In the genomic region with DNA sequence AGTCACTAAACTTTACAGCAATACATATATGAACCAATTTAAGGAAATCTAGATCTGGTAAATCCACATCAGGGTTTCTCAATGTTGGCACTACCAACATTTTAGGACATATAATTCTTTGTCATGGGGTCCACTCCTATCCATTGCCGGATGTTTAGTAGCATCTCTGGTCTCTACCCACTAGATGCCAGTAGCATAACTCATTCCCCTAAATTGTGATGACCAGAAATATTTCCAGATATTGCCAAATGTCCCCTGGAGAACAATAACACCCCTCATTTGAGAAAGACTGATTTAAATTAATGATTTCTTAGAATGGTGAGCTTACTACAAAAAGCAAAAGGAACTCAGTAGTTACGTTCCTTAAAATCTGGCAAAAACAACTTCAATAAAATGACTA, we compare ENCODE assay signal across 29 cellular contexts. TPM values are rescaled to one million over a fixed set of nuclear protein-coding genes. Genes with fewer than 3 reads are reported as not detected.
A peak's percentile ranks its signal among the peaks of the same experiment; 100 is the strongest.
DNase-seq lines count a peak whose midpoint lies in the region; ATAC-seq and TF ChIP-seq lines count a peak whose summit lies in the region.
"Had no signal": no experiment of that assay in that cellular context is flagged by ENCODE, and none has a peak within 500 bp of the region (broad histone marks: within the 10 kb centered on the region; RNA-seq: fewer than 3 reads in every experiment).

No MANE protein-coding gene starts in this region.

- peaks cover 3% of the 10 kb centered on the region for H3K9me3 Mint-ChIP-seq in glutamatergic neuron (ENCODE audit: unreplicated experiment)
- H3K9me3 Mint-ChIP-seq: endodermal cell; naive thymus-derived CD8-positive, alpha-beta T cell had no signal

- TF ChIP-seq CTCF in AG09309 (IDR thresholded peaks at IDR 0.05; ENCODE audit: control insufficient read depth, insufficient read depth, low read depth, low read length, missing control alignments) (peak; percentile 16), astrocyte of the spinal cord (IDR thresholded peaks at IDR 0.05; ENCODE audit: low read depth, low read length) (peak; percentile 6), glutamatergic neuron (IDR thresholded peaks at IDR 0.05; ENCODE audit: partially characterized antibody, unreplicated experiment) (no peak)

- H3K4me3 ChIP-seq in AG09309 (ENCODE audit: control insufficient read depth, low read depth, low read length) (no peak overlapping the region), astrocyte of the spinal cord (ENCODE audit: low read depth, low read length) (no peak overlapping the region)
- H3K4me3 ChIP-seq: coronary artery, vagina had no signal

- H3K4me1 Mint-ChIP-seq in glutamatergic neuron (ENCODE audit: low read depth, unreplicated experiment) = peaks cover 44% of the 10 kb centered on the region

- no peak for ATAC-seq in HG03442 (IDR thresholded peaks at IDR 0.05; ENCODE audit: unreplicated experiment)
- no peak for ATAC-seq in GM19452 (IDR thresholded peaks at IDR 0.05; ENCODE audit: unreplicated experiment)
- ATAC-seq in GM21825 (IDR thresholded peaks at IDR 0.05; ENCODE audit: unreplicated experiment) = no peak
- ATAC-seq: activated CD8-positive, alpha-beta T cell treated with anti-CD3 and anti-CD28 coated beads, Interleukin-2, amount 10 ng/mL, durations not matched to agents 7 days and 5 days; naive thymus-derived CD8-positive, alpha-beta T cell; Panc1; stimulated activated naive CD8-positive, alpha-beta T cell treated with anti-CD3 and anti-CD28 coated beads, Interleukin-15, Interleukin-2, amounts not matched to agents 100 U/mL and 50 U/mL, for 24 hours had no signal

- H3K36me3 Mint-ChIP-seq in glutamatergic neuron (ENCODE audit: unreplicated experiment) = no peaks in the 10 kb centered on the region

- peak overlapping the region; percentile 94 for H3K27ac Mint-ChIP-seq in glutamatergic neuron (ENCODE audit: unreplicated experiment)
- H3K27ac Mint-ChIP-seq: activated CD8-positive, alpha-beta T cell treated with anti-CD3 and anti-CD28 coated beads, Interleukin-2, amount 10 ng/mL, durations not matched to agents 7 days and 5 days; endodermal cell had no signal

- H3K4me3 Mint-ChIP-seq in glutamatergic neuron (ENCODE audit: unreplicated experiment) = no peak overlapping the region
- H3K4me3 Mint-ChIP-seq: activated CD8-positive, alpha-beta T cell treated with anti-CD3 and anti-CD28 coated beads, Interleukin-2, amount 10 ng/mL, durations not matched to agents 7 days and 5 days; endodermal cell; naive thymus-derived CD8-positive, alpha-beta T cell had no signal

- H3K27me3 Mint-ChIP-seq in glutamatergic neuron (ENCODE audit: unreplicated experiment) = peaks cover 3% of the 10 kb centered on the region
- H3K27me3 Mint-ChIP-seq: naive thymus-derived CD8-positive, alpha-beta T cell had no signal

- in situ Hi-C loops in astrocyte of the spinal cord (cut with HindIII; ENCODE audit: low sequenced_read_pairs) = no loop called here

- DNase-seq in AG09309 (ENCODE audit: low read depth) (no peak), HCEC 1CT (peak; percentile 30), astrocyte of the spinal cord (ENCODE audit: low read depth, low spot score) (no peak), glutamatergic neuron (no peak), mesenteric fat pad (ENCODE audit: low spot score) (no peak)
- DNase-seq: activated CD4-positive, alpha-beta T cell treated with anti-CD3 and anti-CD28 coated beads for 1 hour; activated CD8-positive, alpha-beta T cell treated with anti-CD3 and anti-CD28 coated beads, Interleukin-2, amount 10 ng/mL, durations not matched to agents 7 days and 5 days; activated gamma-delta T cell; Caco-2; DND-41; endodermal cell; KBM-7; naive thymus-derived CD8-positive, alpha-beta T cell; NCI-H1436 treated with DMSO at 0.1 percent for 48 hours; NCI-H2107; NCI-H510A; NK-92 treated with Interleukin-12 subunit alpha and Interleukin-12 subunit beta, amount 100 ng/mL, for 24 hours; occipital lobe; SIG-M5; stimulated activated CD4-positive, alpha-beta T cell treated with anti-CD3 and anti-CD28 coated beads, Interleukin-12 subunit alpha, Interleukin-12 subunit beta, amount 100 ng/mL, for 4 hours; stimulated activated CD4-positive, alpha-beta T cell treated with anti-CD3 and anti-CD28 coated beads, Interleukin-4, amount 100 ng/mL, for 24 hours; stimulated activated naive CD8-positive, alpha-beta T cell treated with anti-CD3 and anti-CD28 coated beads, Interleukin-15, Interleukin-2, amounts not matched to agents 100 U/mL and 50 U/mL, for 24 hours; T-helper 1 cell had no signal

RNA-seq across cellular contexts. Expression of a gene that starts 23.1 kb away (rescaled TPM):
- total RNA-seq in glutamatergic neuron (ENCODE audit: unreplicated experiment) (84.3 TPM), mesenteric fat pad (70.9 TPM)
